ENCODE assay signal across 15 cellular contexts in the genomic region with DNA sequence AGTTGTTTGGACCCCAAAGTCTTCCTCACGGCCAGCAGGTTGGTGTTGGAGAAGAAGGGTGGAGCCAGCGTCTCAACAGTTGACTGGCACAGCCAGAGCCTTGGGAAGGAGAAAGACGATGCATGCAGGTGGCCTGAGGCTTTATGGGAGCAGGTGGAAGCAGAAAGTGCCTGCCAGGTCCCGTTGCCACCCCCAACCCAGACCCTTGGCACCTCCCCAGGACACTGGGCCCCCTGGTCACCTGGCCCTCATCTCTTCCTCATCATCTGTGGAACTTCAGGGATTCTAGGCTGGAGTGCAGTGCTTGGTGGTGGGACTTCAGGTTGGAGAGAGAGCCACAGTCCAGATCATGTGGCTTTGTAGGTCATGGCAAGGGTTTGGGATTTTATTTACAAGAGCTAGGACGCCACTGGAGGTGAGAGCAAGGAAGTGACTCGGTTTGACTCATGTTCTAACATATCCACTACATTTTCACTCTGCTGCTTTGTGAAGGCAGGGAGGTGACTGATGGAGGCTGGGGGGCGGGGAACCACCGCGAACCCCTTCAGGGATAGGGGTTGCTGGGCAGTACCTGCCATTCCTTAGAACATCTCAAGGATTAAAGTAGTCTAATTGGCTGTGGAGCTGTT.
"Had no signal": no experiment of that assay in that cellular context is flagged by ENCODE, and none has a peak within 500 bp of the region (broad histone marks: within the 10 kb centered on the region; RNA-seq: fewer than 3 reads in every experiment).

No MANE protein-coding gene starts in this region.

- H3K9me3 Mint-ChIP-seq: activated CD4-positive, alpha-beta memory T cell treated with anti-CD3 and anti-CD28 coated beads for 36 hours; activated naive CD4-positive, alpha-beta T cell treated with anti-CD3 and anti-CD28 coated beads, Interleukin-2, amount 10 ng/mL, durations not matched to agents 7 days and 5 days; nephron had no signal

- H3K27ac ChIP-seq: ascending aorta, tibial artery, vagina had no signal

- H3K4me3 Mint-ChIP-seq: activated CD4-positive, alpha-beta memory T cell treated with anti-CD3 and anti-CD28 coated beads for 36 hours; activated CD8-positive, alpha-beta memory T cell treated with anti-CD3 and anti-CD28 coated beads, Interleukin-2, amount 10 ng/mL, durations not matched to agents 7 days and 5 days; activated naive CD4-positive, alpha-beta T cell treated with anti-CD3 and anti-CD28 coated beads, Interleukin-2, amount 10 ng/mL, durations not matched to agents 7 days and 5 days; nephron had no signal

- H3K36me3 ChIP-seq: vagina had no signal

- H3K36me3 Mint-ChIP-seq: activated CD4-positive, alpha-beta memory T cell treated with anti-CD3 and anti-CD28 coated beads for 36 hours; activated CD8-positive, alpha-beta memory T cell treated with anti-CD3 and anti-CD28 coated beads, Interleukin-2, amount 10 ng/mL, durations not matched to agents 7 days and 5 days; activated naive CD4-positive, alpha-beta T cell treated with anti-CD3 and anti-CD28 coated beads, Interleukin-2, amount 10 ng/mL, durations not matched to agents 7 days and 5 days had no signal

- ATAC-seq: activated CD8-positive, alpha-beta memory T cell treated with anti-CD3 and anti-CD28 coated beads, Interleukin-2, amount 10 ng/mL, durations not matched to agents 7 days and 5 days; esophagus mucosa; left ventricle myocardium superior had no signal

- H3K4me1 ChIP-seq: ascending aorta, tibial artery, vagina had no signal

- H3K27me3 ChIP-seq: ascending aorta, tibial artery, vagina had no signal

- H3K27me3 Mint-ChIP-seq: activated CD4-positive, alpha-beta memory T cell treated with anti-CD3 and anti-CD28 coated beads for 36 hours had no signal

- DNase-seq: activated CD4-positive, alpha-beta memory T cell treated with anti-CD3 and anti-CD28 coated beads for 36 hours; activated CD4-positive, alpha-beta T cell treated with anti-CD3 and anti-CD28 coated beads for 1 hour; activated CD8-positive, alpha-beta memory T cell treated with anti-CD3 and anti-CD28 coated beads, Interleukin-2, amount 10 ng/mL, durations not matched to agents 7 days and 5 days; activated naive CD4-positive, alpha-beta T cell treated with anti-CD3 and anti-CD28 coated beads, Interleukin-2, amount 10 ng/mL, durations not matched to agents 7 days and 5 days; activated T-cell treated with anti-CD3 and anti-CD28 coated beads, Interleukin-2, amount 50 U/mL, for 1 hour; islet precursor cell; left ventricle myocardium superior; mesenchymal stem cell; occipital lobe; stimulated activated CD4-positive, alpha-beta T cell treated with anti-CD3 and anti-CD28 coated beads, Interleukin-1b, Interleukin-23, amount 100 ng/mL, for 48 hours; tibial artery had no signal

- H3K4me3 ChIP-seq: ascending aorta, tibial artery, vagina had no signal

- H3K27ac Mint-ChIP-seq: activated CD4-positive, alpha-beta memory T cell treated with anti-CD3 and anti-CD28 coated beads for 36 hours; activated CD8-positive, alpha-beta memory T cell treated with anti-CD3 and anti-CD28 coated beads, Interleukin-2, amount 10 ng/mL, durations not matched to agents 7 days and 5 days; activated naive CD4-positive, alpha-beta T cell treated with anti-CD3 and anti-CD28 coated beads, Interleukin-2, amount 10 ng/mL, durations not matched to agents 7 days and 5 days; nephron had no signal

- H3K4me1 Mint-ChIP-seq: activated CD8-positive, alpha-beta memory T cell treated with anti-CD3 and anti-CD28 coated beads, Interleukin-2, amount 10 ng/mL, durations not matched to agents 7 days and 5 days; activated naive CD4-positive, alpha-beta T cell treated with anti-CD3 and anti-CD28 coated beads, Interleukin-2, amount 10 ng/mL, durations not matched to agents 7 days and 5 days had no signal

- H3K9me3 ChIP-seq: ascending aorta, tibial artery, vagina had no signal
